ENCODE assay signal across 9 cellular contexts in genomic region chr12:27424631-27425230, GRCh38. TPM values are rescaled to one million over a fixed set of nuclear protein-coding genes. Genes with fewer than 3 reads are reported as not detected.
DNase-seq lines count a peak whose midpoint lies in the region; ATAC-seq and TF ChIP-seq lines count a peak whose summit lies in the region.
"Had no signal": no experiment of that assay in that cellular context is flagged by ENCODE, and none has a peak within 500 bp of the region (broad histone marks: within the 10 kb centered on the region; RNA-seq: fewer than 3 reads in every experiment).

No MANE protein-coding gene starts in this region.

- no peaks in the 10 kb centered on the region for H3K4me1 ChIP-seq in testis

- H3K9me3 ChIP-seq in testis: no peaks in the 10 kb centered on the region

- no peaks in the 10 kb centered on the region for H3K27me3 ChIP-seq in testis

- H3K36me3 ChIP-seq in testis (ENCODE audit: low read depth, missing control alignments): no peaks in the 10 kb centered on the region

- WGBS in testis, 2 donors: 66 to 78% methylated on average over 4 of the region's 4 CpGs

- intact Hi-C loops in testis (cut with DNase I; ENCODE audit: low total_unique reads): no loop called here

- TF ChIP-seq POLR2A in testis (IDR thresholded peaks at IDR 0.05): no peak

- no peak overlapping the region for H3K4me3 ChIP-seq in testis

- H3K27ac ChIP-seq in testis: no peak overlapping the region

- no peak for ATAC-seq in HG03025 (IDR thresholded peaks at IDR 0.05; ENCODE audit: low FRiP score, unreplicated experiment)

- TF ChIP-seq CTCF in testis (IDR thresholded peaks at IDR 0.05): peak; percentile 49 to 71 (median 59)

- DNase-seq in GDM1 (lab: John Stamatoyannopoulos, UW) (peak; percentile 22), LHCN-M2 (ENCODE audit: low read depth) (peak; percentile 64), amniotic epithelial cell (ENCODE audit: low read depth) (peak; percentile 71), iPS DF 19.7 (ENCODE audit: low read depth, low spot score) (peak; percentile 5), testis (peak; percentile 56), cerebellum (ENCODE audit: low spot score) (no peak), GOT3 (lab: John Stamatoyannopoulos, UW) (no peak)
- DNase-seq: activated B cell treated with CpG ODN at 0.5 μM for 24 hours had no signal

RNA-seq across cellular contexts. Expression of gene SMCO2, which starts 21.8 kb away (rescaled TPM):
- total RNA-seq in LHCN-M2 (2014; rRNA removed) (not detected in 2 replicates), testis (1 to 10 TPM in 1 of 2 donors, not detected in 1; 4.6 TPM), cerebellum (not detected)
- polyA plus RNA-seq in LHCN-M2 (2012): not detected
- polyA plus RNA-seq in testis (ENCODE audit: insufficient read depth, low read depth, low replicate concordance): 1.5 TPM
- total RNA-seq: activated B cell treated with CpG ODN at 0.5 μM for 24 hours had no signal

Comparison
In these comparisons a context has a peak if more than half of its experiments do, and no peak if none do; other contexts are left out.
1. DNase-seq: peak in GDM1 (single experiment), LHCN-M2 (single experiment), amniotic epithelial cell (single experiment), iPS DF 19.7 (single experiment) and testis (single experiment); none in cerebellum (single experiment) and GOT3 (single experiment).